Comparison of ENCODE assay signal across 1 cellular context in genomic region chr2:73262108-73262651, GRCh38.
TF ChIP-seq lines count a peak whose summit lies in the region.

No MANE protein-coding gene starts in this region.

TF ChIP-seq in HepG2, 621 proteins besides CTCF, POLR2A, EP300 and RAD21 (continued from another document and continues in another):
- TF ChIP-seq, protein P1, sequence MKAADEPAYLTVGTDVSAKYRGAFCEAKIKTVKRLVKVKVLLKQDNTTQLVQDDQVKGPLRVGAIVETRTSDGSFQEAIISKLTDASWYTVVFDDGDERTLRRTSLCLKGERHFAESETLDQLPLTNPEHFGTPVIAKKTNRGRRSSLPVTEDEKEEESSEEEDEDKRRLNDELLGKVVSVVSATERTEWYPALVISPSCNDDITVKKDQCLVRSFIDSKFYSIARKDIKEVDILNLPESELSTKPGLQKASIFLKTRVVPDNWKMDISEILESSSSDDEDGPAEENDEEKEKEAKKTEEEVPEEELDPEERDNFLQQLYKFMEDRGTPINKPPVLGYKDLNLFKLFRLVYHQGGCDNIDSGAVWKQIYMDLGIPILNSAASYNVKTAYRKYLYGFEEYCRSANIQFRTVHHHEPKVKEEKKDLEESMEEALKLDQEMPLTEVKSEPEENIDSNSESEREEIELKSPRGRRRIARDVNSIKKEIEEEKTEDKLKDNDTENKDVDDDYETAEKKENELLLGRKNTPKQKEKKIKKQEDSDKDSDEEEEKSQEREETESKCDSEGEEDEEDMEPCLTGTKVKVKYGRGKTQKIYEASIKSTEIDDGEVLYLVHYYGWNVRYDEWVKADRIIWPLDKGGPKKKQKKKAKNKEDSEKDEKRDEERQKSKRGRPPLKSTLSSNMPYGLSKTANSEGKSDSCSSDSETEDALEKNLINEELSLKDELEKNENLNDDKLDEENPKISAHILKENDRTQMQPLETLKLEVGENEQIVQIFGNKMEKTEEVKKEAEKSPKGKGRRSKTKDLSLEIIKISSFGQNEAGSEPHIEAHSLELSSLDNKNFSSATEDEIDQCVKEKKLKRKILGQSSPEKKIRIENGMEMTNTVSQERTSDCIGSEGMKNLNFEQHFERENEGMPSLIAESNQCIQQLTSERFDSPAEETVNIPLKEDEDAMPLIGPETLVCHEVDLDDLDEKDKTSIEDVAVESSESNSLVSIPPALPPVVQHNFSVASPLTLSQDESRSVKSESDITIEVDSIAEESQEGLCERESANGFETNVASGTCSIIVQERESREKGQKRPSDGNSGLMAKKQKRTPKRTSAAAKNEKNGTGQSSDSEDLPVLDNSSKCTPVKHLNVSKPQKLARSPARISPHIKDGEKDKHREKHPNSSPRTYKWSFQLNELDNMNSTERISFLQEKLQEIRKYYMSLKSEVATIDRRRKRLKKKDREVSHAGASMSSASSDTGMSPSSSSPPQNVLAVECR (CRISPR knock-in tag; IDR thresholded peaks at IDR 0.05; ENCODE audit: borderline replicate concordance), result peak; percentile 77; the same call in 1 of the 2 replicates
- TF ChIP-seq, protein P2, sequence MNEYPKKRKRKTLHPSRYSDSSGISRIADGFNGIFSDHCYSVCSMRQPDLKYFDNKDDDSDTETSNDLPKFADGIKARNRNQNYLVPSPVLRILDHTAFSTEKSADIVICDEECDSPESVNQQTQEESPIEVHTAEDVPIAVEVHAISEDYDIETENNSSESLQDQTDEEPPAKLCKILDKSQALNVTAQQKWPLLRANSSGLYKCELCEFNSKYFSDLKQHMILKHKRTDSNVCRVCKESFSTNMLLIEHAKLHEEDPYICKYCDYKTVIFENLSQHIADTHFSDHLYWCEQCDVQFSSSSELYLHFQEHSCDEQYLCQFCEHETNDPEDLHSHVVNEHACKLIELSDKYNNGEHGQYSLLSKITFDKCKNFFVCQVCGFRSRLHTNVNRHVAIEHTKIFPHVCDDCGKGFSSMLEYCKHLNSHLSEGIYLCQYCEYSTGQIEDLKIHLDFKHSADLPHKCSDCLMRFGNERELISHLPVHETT (CRISPR knock-in tag; conservative IDR thresholded peaks at IDR 0.05), result no peak
- TF ChIP-seq ZNF362 (CRISPR knock-in tag; IDR thresholded peaks at IDR 0.05; ENCODE audit: borderline replicate concordance) (no peak; the same call in 1 of the 2 replicates), NKX3-1 (CRISPR knock-in tag; IDR thresholded peaks at IDR 0.05) (no peak), KAT2B (IDR thresholded peaks at IDR 0.05; ENCODE audit: borderline replicate concordance, low read depth, low read length) (no peak), MAZ (IDR thresholded peaks at IDR 0.05; ENCODE audit: borderline replicate concordance, low read depth, low read length) (no peak), MAZ (CRISPR knock-in tag; IDR thresholded peaks at IDR 0.05; ENCODE audit: low read depth) (peak; percentile 41; the same call in 1 of the 2 replicates), YY1 (IDR thresholded peaks at IDR 0.05; ENCODE audit: insufficient read depth, insufficient replicate concordance, low read depth, low read length) (no peak), ZNF674 (CRISPR knock-in tag; IDR thresholded peaks at IDR 0.05; ENCODE audit: low read depth) (no peak), ZNF816 (CRISPR knock-in tag; IDR thresholded peaks at IDR 0.05; ENCODE audit: borderline replicate concordance) (no peak), HDAC2 (CRISPR knock-in tag; IDR thresholded peaks at IDR 0.05) (peak; percentile 95), ZNF780A (CRISPR knock-in tag; IDR thresholded peaks at IDR 0.05) (no peak), ZNF567 (CRISPR knock-in tag; IDR thresholded peaks at IDR 0.05; ENCODE audit: borderline replicate concordance) (peak; percentile 56; the same call in 1 of the 2 replicates), POLR2AphosphoS2 (IDR thresholded peaks at IDR 0.05; ENCODE audit: low read depth, low read length) (no peak), KDM6A (CRISPR knock-in tag; IDR thresholded peaks at IDR 0.05; ENCODE audit: low read depth) (peak; percentile 82), ZNF580 (CRISPR knock-in tag; IDR thresholded peaks at IDR 0.05; ENCODE audit: borderline replicate concordance, low read depth) (peak; percentile 74; the same call in 1 of the 2 replicates), MIER2 (CRISPR knock-in tag; IDR thresholded peaks at IDR 0.05) (peak; percentile 77), ZNF652 (CRISPR knock-in tag; IDR thresholded peaks at IDR 0.05; ENCODE audit: borderline replicate concordance, low read depth) (peak; percentile 31; the same call in 1 of the 2 replicates), NFATC3 (CRISPR knock-in tag; IDR thresholded peaks at IDR 0.05) (no peak), CERS6 (CRISPR knock-in tag; IDR thresholded peaks at IDR 0.05) (no peak), CBX1 (IDR thresholded peaks at IDR 0.05; ENCODE audit: low read depth) (no peak), MAFG (CRISPR knock-in tag; IDR thresholded peaks at IDR 0.05) (no peak), MTF1 (CRISPR knock-in tag; IDR thresholded peaks at IDR 0.05) (no peak), TMF1 (CRISPR knock-in tag; IDR thresholded peaks at IDR 0.05; ENCODE audit: low read depth) (no peak), SIN3B (IDR thresholded peaks at IDR 0.05; ENCODE audit: low read length) (peak; percentile 13; the same call in 1 of the 2 replicates), TRIM24 (CRISPR knock-in tag; IDR thresholded peaks at IDR 0.05) (no peak), ZNF660 (CRISPR knock-in tag; IDR thresholded peaks at IDR 0.05; ENCODE audit: borderline replicate concordance, low read depth) (no peak), RELA (CRISPR knock-in tag; IDR thresholded peaks at IDR 0.05) (no peak), ZFP41 (CRISPR knock-in tag; IDR thresholded peaks at IDR 0.05; ENCODE audit: borderline replicate concordance) (0 out of 2 replicates have a peak, but pooled peaks have one; percentile 6), ZNF776 (CRISPR knock-in tag; IDR thresholded peaks at IDR 0.05) (no peak), HNF1A (IDR thresholded peaks at IDR 0.05; ENCODE audit: low read depth) (no peak; the same call in 1 of the 2 replicates), HNF1A (CRISPR knock-in tag; IDR thresholded peaks at IDR 0.05; ENCODE audit: borderline replicate concordance) (no peak; the same call in 1 of the 2 replicates), TFE3 (CRISPR knock-in tag; IDR thresholded peaks at IDR 0.05) (peak; percentile 51; the same call in 1 of the 2 replicates), SAP130 (CRISPR knock-in tag; IDR thresholded peaks at IDR 0.05; ENCODE audit: low read depth) (peak; percentile 92), KLF9 (CRISPR knock-in tag; IDR thresholded peaks at IDR 0.05; ENCODE audit: low read depth) (no peak), ZBTB38 (CRISPR knock-in tag; IDR thresholded peaks at IDR 0.05) (no peak), SOX13 (IDR thresholded peaks at IDR 0.05) (peak; percentile 84), SOX13 (CRISPR knock-in tag; conservative IDR thresholded peaks at IDR 0.05 in 1 of 2, IDR thresholded peaks at IDR 0.05 in 1 of 2) (peak in 1 of 2 experiments; percentile 96; a peak in 2 of 4 replicates), ZNF768 (CRISPR knock-in tag; IDR thresholded peaks at IDR 0.05) (no peak), ZNF234 (CRISPR knock-in tag; conservative IDR thresholded peaks at IDR 0.05) (no peak), ZNF790 (CRISPR knock-in tag; IDR thresholded peaks at IDR 0.05; ENCODE audit: borderline replicate concordance) (no peak), CCDC6 (CRISPR knock-in tag; IDR thresholded peaks at IDR 0.05) (no peak)
- TF ChIP-seq, protein P3, sequence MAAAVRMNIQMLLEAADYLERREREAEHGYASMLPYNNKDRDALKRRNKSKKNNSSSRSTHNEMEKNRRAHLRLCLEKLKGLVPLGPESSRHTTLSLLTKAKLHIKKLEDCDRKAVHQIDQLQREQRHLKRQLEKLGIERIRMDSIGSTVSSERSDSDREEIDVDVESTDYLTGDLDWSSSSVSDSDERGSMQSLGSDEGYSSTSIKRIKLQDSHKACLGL (CRISPR knock-in tag; IDR thresholded peaks at IDR 0.05), result no peak
- TF ChIP-seq, protein P4, sequence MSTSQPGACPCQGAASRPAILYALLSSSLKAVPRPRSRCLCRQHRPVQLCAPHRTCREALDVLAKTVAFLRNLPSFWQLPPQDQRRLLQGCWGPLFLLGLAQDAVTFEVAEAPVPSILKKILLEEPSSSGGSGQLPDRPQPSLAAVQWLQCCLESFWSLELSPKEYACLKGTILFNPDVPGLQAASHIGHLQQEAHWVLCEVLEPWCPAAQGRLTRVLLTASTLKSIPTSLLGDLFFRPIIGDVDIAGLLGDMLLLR (CRISPR knock-in tag; IDR thresholded peaks at IDR 0.05), result no peak
- TF ChIP-seq, protein P5, sequence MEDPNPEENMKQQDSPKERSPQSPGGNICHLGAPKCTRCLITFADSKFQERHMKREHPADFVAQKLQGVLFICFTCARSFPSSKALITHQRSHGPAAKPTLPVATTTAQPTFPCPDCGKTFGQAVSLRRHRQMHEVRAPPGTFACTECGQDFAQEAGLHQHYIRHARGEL (CRISPR knock-in tag; IDR thresholded peaks at IDR 0.05), result no peak
- TF ChIP-seq, protein P6, sequence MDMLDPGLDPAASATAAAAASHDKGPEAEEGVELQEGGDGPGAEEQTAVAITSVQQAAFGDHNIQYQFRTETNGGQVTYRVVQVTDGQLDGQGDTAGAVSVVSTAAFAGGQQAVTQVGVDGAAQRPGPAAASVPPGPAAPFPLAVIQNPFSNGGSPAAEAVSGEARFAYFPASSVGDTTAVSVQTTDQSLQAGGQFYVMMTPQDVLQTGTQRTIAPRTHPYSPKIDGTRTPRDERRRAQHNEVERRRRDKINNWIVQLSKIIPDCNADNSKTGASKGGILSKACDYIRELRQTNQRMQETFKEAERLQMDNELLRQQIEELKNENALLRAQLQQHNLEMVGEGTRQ (IDR thresholded peaks at IDR 0.05; ENCODE audit: low read depth, low read length), result no peak
- TF ChIP-seq, protein P6 (CRISPR knock-in tag; IDR thresholded peaks at IDR 0.05; ENCODE audit: borderline replicate concordance), result no peak; the same call in 1 of the 2 replicates
- TF ChIP-seq, protein P7, sequence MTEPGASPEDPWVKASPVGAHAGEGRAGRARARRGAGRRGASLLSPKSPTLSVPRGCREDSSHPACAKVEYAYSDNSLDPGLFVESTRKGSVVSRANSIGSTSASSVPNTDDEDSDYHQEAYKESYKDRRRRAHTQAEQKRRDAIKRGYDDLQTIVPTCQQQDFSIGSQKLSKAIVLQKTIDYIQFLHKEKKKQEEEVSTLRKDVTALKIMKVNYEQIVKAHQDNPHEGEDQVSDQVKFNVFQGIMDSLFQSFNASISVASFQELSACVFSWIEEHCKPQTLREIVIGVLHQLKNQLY (CRISPR knock-in tag; IDR thresholded peaks at IDR 0.05), result peak; percentile 90
